ENCODE assay signal across 25 cellular contexts in genomic region chr3:4419920-4420319, GRCh38. TPM values are rescaled to one million over a fixed set of nuclear protein-coding genes. Genes with fewer than 3 reads are reported as not detected.
DNase-seq lines count a peak whose midpoint lies in the region; ATAC-seq, FAIRE-seq and TF ChIP-seq lines count a peak whose summit lies in the region.
"Had no signal": no experiment of that assay in that cellular context is flagged by ENCODE, and none has a peak within 500 bp of the region (broad histone marks: within the 10 kb centered on the region; RNA-seq: fewer than 3 reads in every experiment).

No MANE protein-coding gene starts in this region.

- H3K9me3 Mint-ChIP-seq in natural killer cell treated with Interleukin-12 subunit alpha and Interleukin-12 subunit beta and Interleukin-15 and Interleukin-18, amount 100 ng/mL, for 72 hours: no peaks in the 10 kb centered on the region
- H3K9me3 Mint-ChIP-seq in natural killer cell: no peaks in the 10 kb centered on the region
- H3K9me3 Mint-ChIP-seq in CD14-positive monocyte: no peaks in the 10 kb centered on the region
- H3K9me3 Mint-ChIP-seq: CD4-positive, alpha-beta memory T cell had no signal

- no peak overlapping the region for H3K4me2 ChIP-seq in H1 (ENCODE audit: insufficient read depth in 1 of 2, low read depth in 2 of 2, low read length in 2 of 2)
- H3K4me2 ChIP-seq: A549 had no signal

- no peaks in the 10 kb centered on the region for H4K20me1 ChIP-seq in H1 (replicated peaks in 1 of 2; ENCODE audit: control insufficient read depth in 1 of 2, insufficient read depth in 2 of 2, low read length in 2 of 2)
- H4K20me1 ChIP-seq: BLaER1 treated with 17β-estradiol and CSF1 and Interleukin-3, amounts not matched to agents 10 nM and 100 nM had no signal

- no peaks in the 10 kb centered on the region for H3K36me3 Mint-ChIP-seq in natural killer cell treated with Interleukin-12 subunit alpha and Interleukin-12 subunit beta and Interleukin-15 and Interleukin-18, amount 100 ng/mL, for 72 hours
- H3K36me3 Mint-ChIP-seq in natural killer cell (no peaks in the 10 kb centered on the region), CD14-positive monocyte (peaks cover 60 to 72% of the 10 kb centered on the region in 2 donors)

- H3K4me1 ChIP-seq in H1 (replicated peaks in 1 of 4; ENCODE audit: control insufficient read depth in 3 of 4, insufficient read depth in 4 of 4, low read length in 3 of 4): no peaks in the 10 kb centered on the region

- CTCF ChIA-PET in H1 (lab: Charles Lee; ENCODE audit: partially characterized antibody): interaction anchor here (1.4 to 1.8 kb wide), 3 partner anchors 12 to 145 kb away, joined by 4 to 6 read pairs (median 4); no protein-coding TSS in a partner anchor

- TF ChIP-seq POLR2A in H1 (IDR thresholded peaks at IDR 0.05; ENCODE audit: control extremely low read depth in 1 of 2, low read depth in 2 of 2, low read length in 2 of 2): no peak

- no peak overlapping the region for H2BK120ac ChIP-seq in H1 (replicated peaks; ENCODE audit: low read depth, low read length)

- no peaks in the 10 kb centered on the region for H3K27me3 Mint-ChIP-seq in natural killer cell treated with Interleukin-12 subunit alpha and Interleukin-12 subunit beta and Interleukin-15 and Interleukin-18, amount 100 ng/mL, for 72 hours
- H3K27me3 Mint-ChIP-seq in natural killer cell (ENCODE audit: low read depth in 2 of 2) (no peaks in the 10 kb centered on the region), CD14-positive monocyte (ENCODE audit: low read depth in 3 of 3) (peaks cover 0 to 2% (median 0%) of the 10 kb centered on the region in 3 donors)
- H3K27me3 Mint-ChIP-seq: CD4-positive, alpha-beta memory T cell had no signal

- H4K91ac ChIP-seq in H1 (replicated peaks; ENCODE audit: insufficient read length, low read length): no peak overlapping the region

- H3K4me3 ChIP-seq in H1 (ENCODE audit: extremely low read depth in 1 of 4, insufficient read depth in 2 of 4, low read depth in 3 of 4, low read length in 4 of 4): no peak overlapping the region
- H3K4me3 ChIP-seq: A549; BLaER1 treated with 17β-estradiol and CSF1 and Interleukin-3, amounts not matched to agents 10 nM and 100 nM; GM23248 had no signal

- 100% methylated on average over 1 of the region's 1 CpG; no CpG with 5 or more reads in 1 of the 2 experiments for WGBS in H1 (ENCODE audit: extremely low coverage in 1 of 2, insufficient coverage in 1 of 2, insufficient read length in 1 of 2, insufficient replicate concordance in 2 of 2, low coverage in 1 of 2, low lambda C conversion rate in 2 of 2, missing lambda C conversion rate in 1 of 2), 2 experiments

- no peaks in the 10 kb centered on the region for H3K27me3 ChIP-seq in H1 (replicated peaks in 1 of 4; ENCODE audit: control insufficient read depth in 3 of 4, extremely low read depth in 1 of 4, insufficient read depth in 3 of 4, low read length in 3 of 4)
- H3K27me3 ChIP-seq: BE2C; BLaER1 treated with 17β-estradiol and CSF1 and Interleukin-3, amounts not matched to agents 10 nM and 100 nM had no signal

- DNase-seq in natural killer cell treated with Interleukin-12 subunit alpha and Interleukin-12 subunit beta and Interleukin-15 and Interleukin-18, amount 100 ng/mL, for 72 hours (ENCODE audit: low spot score): no peak
- DNase-seq in natural killer cell (no peak), H1 (ENCODE audit: low read depth in 1 of 2, low spot score in 2 of 2) (no peak), iPS-NIHi7 (ENCODE audit: extremely low spot score) (peak; percentile 20), CD14-positive monocyte (ENCODE audit: low spot score) (no peak)
- DNase-seq: 8988T; ACHN; AML-193; BE2C; Calu3; CD4-positive, alpha-beta memory T cell; COR-L47; DMS53; DMS79 treated with DMSO at 0.1 percent for 48 hours; GF-D8; GM23248; HCEC 1CT had no signal

- H2BK15ac ChIP-seq in H1 (ENCODE audit: low read length): no peak overlapping the region

- H2AFZ ChIP-seq in H1 (ENCODE audit: low read length): no peak overlapping the region
- H2AFZ ChIP-seq: GM23248 had no signal

- FAIRE-seq in H1 (lab: Jason Lieb, UNC): no peak
- FAIRE-seq: A549, GM12891, GM18507, H54 had no signal

- no peak overlapping the region for H3K9ac ChIP-seq in H1 (replicated peaks in 1 of 4; ENCODE audit: extremely low read depth in 1 of 4, low read depth in 3 of 4, low read length in 3 of 4)
- H3K9ac ChIP-seq: GM23248 had no signal

- H4K5ac ChIP-seq in H1 (ENCODE audit: insufficient read length, low read depth, low read length): no peak overlapping the region

- H3K4me1 Mint-ChIP-seq in natural killer cell treated with Interleukin-12 subunit alpha and Interleukin-12 subunit beta and Interleukin-15 and Interleukin-18, amount 100 ng/mL, for 72 hours (ENCODE audit: low read depth in 2 of 2): peaks cover 3 to 9% of the 10 kb centered on the region in 2 donors
- no peaks in the 10 kb centered on the region for H3K4me1 Mint-ChIP-seq in natural killer cell
- H3K4me1 Mint-ChIP-seq in CD14-positive monocyte: peaks cover 13% of the 10 kb centered on the region

- H3K18ac ChIP-seq in H1 (ENCODE audit: extremely low read depth, low read length): no peak overlapping the region

- intact Hi-C loops in natural killer cell (cut with micrococcal nuclease): no loop called here
- intact Hi-C loops in CD14-positive monocyte (cut with micrococcal nuclease): loop anchor here in 1 of 2 donors (10.0 kb wide), 2 partner anchors 55 to 65 kb away; no protein-coding TSS in a partner anchor

- no peaks in the 10 kb centered on the region for H3K9me3 ChIP-seq in H1 (ENCODE audit: insufficient read depth in 2 of 2, low read depth in 1 of 2, low read length in 1 of 2)
- H3K9me3 ChIP-seq: A549; BE2C; BLaER1 treated with 17β-estradiol and CSF1 and Interleukin-3, amounts not matched to agents 10 nM and 100 nM had no signal

- no peak overlapping the region for H3K4me3 Mint-ChIP-seq in natural killer cell treated with Interleukin-12 subunit alpha and Interleukin-12 subunit beta and Interleukin-15 and Interleukin-18, amount 100 ng/mL, for 72 hours
- no peak overlapping the region for H3K4me3 Mint-ChIP-seq in natural killer cell
- H3K4me3 Mint-ChIP-seq in CD14-positive monocyte: no peak overlapping the region
- H3K4me3 Mint-ChIP-seq: CD4-positive, alpha-beta memory T cell had no signal

- TF ChIP-seq CTCF in natural killer cell (IDR thresholded peaks at IDR 0.05) (no peak), VCaP (conservative IDR thresholded peaks at IDR 0.05) (no peak), H1 (IDR thresholded peaks at IDR 0.05; ENCODE audit: control extremely low read depth in 1 of 3, insufficient read depth in 1 of 3, low read depth in 1 of 3, low read length in 3 of 3) (peak; percentile 22 to 33 (median 32)), CD14-positive monocyte (IDR thresholded peaks at IDR 0.05) (no peak)

- peaks cover 0 to 3% (median 0%) of the 10 kb centered on the region in 4 experiments; a peak in 3 of 8 replicates for H3K36me3 ChIP-seq in H1 (ENCODE audit: control insufficient read depth in 2 of 4, insufficient read depth in 4 of 4, low read length in 3 of 4)
- H3K36me3 ChIP-seq: BE2C had no signal

- H2AK5ac ChIP-seq in H1 (ENCODE audit: low read depth, low read length): no peak overlapping the region

- ATAC-seq in natural killer cell treated with Interleukin-12 subunit alpha and Interleukin-12 subunit beta and Interleukin-15 and Interleukin-18, amount 100 ng/mL, for 72 hours: no peak
- ATAC-seq in natural killer cell (no peak), GM21390 (IDR thresholded peaks at IDR 0.05; ENCODE audit: unreplicated experiment) (no peak), GM21515 (IDR thresholded peaks at IDR 0.05; ENCODE audit: unreplicated experiment) (no peak)
- ATAC-seq: A549 had no signal

- no peak overlapping the region for H2BK12ac ChIP-seq in H1 (ENCODE audit: low read depth, low read length)

- peak overlapping the region; percentile 2 to 22 for H3K27ac Mint-ChIP-seq in natural killer cell treated with Interleukin-12 subunit alpha and Interleukin-12 subunit beta and Interleukin-15 and Interleukin-18, amount 100 ng/mL, for 72 hours
- H3K27ac Mint-ChIP-seq in natural killer cell (peak overlapping the region in 1 of 2 donors; percentile 21), CD14-positive monocyte (peak overlapping the region in 3 of 7 donors; percentile 17 to 63 (median 37))

- H3K23ac ChIP-seq in H1 (ENCODE audit: insufficient read length): no peak overlapping the region

- H2BK5ac ChIP-seq in H1 (ENCODE audit: low read depth, low read length): no peak overlapping the region

- H3K27ac ChIP-seq in VCaP (peak overlapping the region; percentile 100; the same call in 1 of the 2 replicates), H1 (ENCODE audit: low read depth, low read length) (no peak overlapping the region)
- H3K27ac ChIP-seq: A549 had no signal

- TF ChIP-seq EP300 in H1 (IDR thresholded peaks at IDR 0.05; ENCODE audit: borderline replicate concordance in 1 of 2, low read depth in 2 of 2, low read length in 2 of 2): no peak

- H2BK20ac ChIP-seq in H1 (ENCODE audit: low read length): no peak overlapping the region

- no peak overlapping the region for H3K4ac ChIP-seq in H1 (replicated peaks; ENCODE audit: insufficient read length, low read depth, low read length)

- TF ChIP-seq RAD21 in H1 (IDR thresholded peaks at IDR 0.05 in 1 of 2, conservative IDR thresholded peaks at IDR 0.05 in 1 of 2; ENCODE audit: low read depth in 2 of 2, low read length in 2 of 2): peak in 1 of 2 experiments; percentile 44; a peak in 3 of 4 replicates

- H3K79me1 ChIP-seq in H1 (ENCODE audit: low read depth, low read length): no peaks in the 10 kb centered on the region

- POLR2A ChIA-PET in H1 (lab: Charles Lee; ENCODE audit: partially characterized antibody): interaction anchor here (1.3 kb wide), 1 partner anchor 47 kb away, joined by 4 read pairs; the partner anchor contains the start of gene SUMF1

- H3K79me2 ChIP-seq in H1 (ENCODE audit: control insufficient read depth in 1 of 2, insufficient read depth in 2 of 2, low read length in 2 of 2): no peaks in the 10 kb centered on the region

- no peak overlapping the region for H4K8ac ChIP-seq in H1 (ENCODE audit: extremely low read depth, insufficient read depth, low read length)

- no peaks in the 10 kb centered on the region for H3K23me2 ChIP-seq in H1 (ENCODE audit: low read depth, low read length)

- H3K14ac ChIP-seq in H1 (ENCODE audit: insufficient read length): no peak overlapping the region

- no peak overlapping the region for H3K56ac ChIP-seq in H1 (replicated peaks; ENCODE audit: insufficient read length, low read depth, low read length)

RNA-seq across cellular contexts. Expression of gene SUMF1, which starts 47.1 kb away (rescaled TPM):
- 10 to 100 TPM; 13.6 to 13.7 TPM for total RNA-seq in natural killer cell treated with Interleukin-12 subunit alpha and Interleukin-12 subunit beta and Interleukin-15 and Interleukin-18, amount 100 ng/mL, for 72 hours
- total RNA-seq in natural killer cell: 10 to 100 TPM; 16.3 to 19.8 (median 19.3) TPM
- 10.0 and 12.5 TPM in 2 replicates for total RNA-seq in H1 (2021; fragmentation: NEBNext Ultra II Directional; extraction: Animal tissue kit (Norgen Biotek cat#: 25700))
- polyA plus RNA-seq in H1 (2011; rRNA removed) (15.0 and 15.1 TPM in 2 replicates), CD14-positive monocyte (10 to 100 TPM; 74.2 to 80.4 TPM)
- 14.2 TPM for polyA plus RNA-seq in H1 (2011; cell fraction: cytosol; rRNA removed)
- polyA plus RNA-seq in H1 (2011; cell fraction: nucleus; rRNA removed): 13.3 TPM
- 11.0 to 12.0 TPM (median 11.9 TPM) in 4 replicates for polyA plus RNA-seq in H1 (2012, experiment 1 of 2)
- 4.6 TPM for polyA plus RNA-seq in H1 (2012, experiment 2 of 2)
- polyA plus RNA-seq in H1 (2013, experiment 1 of 2): 13.8 TPM
- 16.4 TPM for polyA plus RNA-seq in H1 (2013, experiment 2 of 2)
- polyA minus RNA-seq in H1 (2011; rRNA and poly(A)+ RNA removed): 15.3 and 18.7 TPM in 2 replicates
- 8.4 TPM for polyA minus RNA-seq in H1 (2011; cell fraction: cytosol; rRNA and poly(A)+ RNA removed)
- polyA minus RNA-seq in H1 (2011; cell fraction: nucleus; rRNA and poly(A)+ RNA removed): 52.8 TPM

Comparison
In these comparisons a context has a peak if more than half of its experiments do, and no peak if none do; other contexts are left out.
1. CTCF ChIP-seq: peak in H1 (3 of 3); none in natural killer cell (single experiment), VCaP (single experiment) and CD14-positive monocyte (single experiment).